ENCODE assay signal across 15 cellular contexts in genomic region chr1:208007938-208008342, GRCh38.
DNase-seq lines count a peak whose midpoint lies in the region; ATAC-seq, FAIRE-seq and TF ChIP-seq lines count a peak whose summit lies in the region.
"Had no signal": no experiment of that assay in that cellular context is flagged by ENCODE, and none has a peak within 500 bp of the region (broad histone marks: within the 10 kb centered on the region; RNA-seq: fewer than 3 reads in every experiment).

No MANE protein-coding gene starts in this region.

- no peaks in the 10 kb centered on the region for H3K36me3 ChIP-seq in skeletal muscle tissue (ENCODE audit: control insufficient read depth in 3 of 3, insufficient read depth in 3 of 3, low read length in 3 of 3)

- H3K9me3 ChIP-seq in skeletal muscle tissue (ENCODE audit: control insufficient read depth in 3 of 3, low read length in 3 of 3) = no peaks in the 10 kb centered on the region

- H3K4me3 ChIP-seq in skeletal muscle tissue (ENCODE audit: low read length in 3 of 3) = no peak overlapping the region

- no peaks in the 10 kb centered on the region for H3K27me3 ChIP-seq in skeletal muscle tissue (ENCODE audit: control insufficient read depth in 3 of 3, insufficient read depth in 3 of 3, low read length in 3 of 3)

- TF ChIP-seq POLR2A in GM12891 (IDR thresholded peaks at IDR 0.05; ENCODE audit: low read depth, low read length) = no peak

- peak overlapping the region; percentile 46 for H3K27ac ChIP-seq in skeletal muscle tissue (ENCODE audit: low read depth, low read length)

- no peak for FAIRE-seq in GM12891 (lab: Jason Lieb, UNC)
- FAIRE-seq: frontal cortex, HepG2, kidney had no signal

- DNase-seq in HPDE6-E6E7 (ENCODE audit: extremely low spot score) (peak; percentile 14), amniotic stem cell (lab: John Stamatoyannopoulos, UW) (peak; percentile 15), fibroblast of the conjunctiva (ENCODE audit: low read depth) (peak; percentile 57), GM12891 (ENCODE audit: insufficient read length, low spot score) (no peak), anterior cingulate cortex (lab: John Stamatoyannopoulos, UW) (no peak)
- DNase-seq: activated naive CD4-positive, alpha-beta T cell treated with anti-CD3 and anti-CD28 coated beads, Interleukin-2, amount 10 ng/mL, durations not matched to agents 7 days and 5 days; kidney; NCI-H146; NCI-H748 treated with DMSO at 0.1 percent for 48 hours; right cardiac atrium; SIG-M5 had no signal

- no peak for ATAC-seq in GM19023 (IDR thresholded peaks at IDR 0.05; ENCODE audit: unreplicated experiment)
- ATAC-seq: HepG2 had no signal

- H3K4me1 ChIP-seq in skeletal muscle tissue (ENCODE audit: control insufficient read depth in 3 of 3, insufficient read depth in 3 of 3, low read length in 3 of 3) = peaks cover 0 to 5% (median 4%) of the 10 kb centered on the region in 3 donors

- no peak overlapping the region for H3K9ac ChIP-seq in skeletal muscle tissue (ENCODE audit: low read depth in 1 of 3, low read length in 3 of 3)

TF ChIP-seq in GM12891, 5 proteins besides CTCF, POLR2A, EP300 and RAD21:
- TF ChIP-seq PAX5 (IDR thresholded peaks at IDR 0.05; ENCODE audit: insufficient read depth, low read length, severe bottlenecking) = no peak
- TF ChIP-seq TAF1 (IDR thresholded peaks at IDR 0.05; ENCODE audit: low read depth, low read length) = no peak
- no peak for TF ChIP-seq SPI1 (IDR thresholded peaks at IDR 0.05; ENCODE audit: low read depth, low read length)
- TF ChIP-seq POLR2AphosphoS5 (IDR thresholded peaks at IDR 0.05; ENCODE audit: low read depth, low read length) = no peak
- no peak for TF ChIP-seq POU2F2 (IDR thresholded peaks at IDR 0.05; ENCODE audit: low read depth, low read length)

Comparison
In these comparisons a context has a peak if more than half of its experiments do, and no peak if none do; other contexts are left out.
1. DNase-seq: peak in HPDE6-E6E7 (single experiment), amniotic stem cell (single experiment) and fibroblast of the conjunctiva (single experiment); none in GM12891 (single experiment) and anterior cingulate cortex (0 of 58).